ENCODE assay signal across 21 cellular contexts in genomic region chr1:244313346-244313745, GRCh38.
DNase-seq lines count a peak whose midpoint lies in the region; ATAC-seq, FAIRE-seq and TF ChIP-seq lines count a peak whose summit lies in the region.
"Had no signal": no experiment of that assay in that cellular context is flagged by ENCODE, and none has a peak within 500 bp of the region (broad histone marks: within the 10 kb centered on the region; RNA-seq: fewer than 3 reads in every experiment).

No MANE protein-coding gene starts in this region.

- intact Hi-C loops in kidney (cut with DNase I): no loop called here

- H3K36me3 ChIP-seq in lung (ENCODE audit: control insufficient read depth in 2 of 2, insufficient read depth in 2 of 2, low read length in 2 of 2) (no peaks in the 10 kb centered on the region), kidney (ENCODE audit: control insufficient read depth in 1 of 2, insufficient read depth in 2 of 2, low read length in 2 of 2) (no peaks in the 10 kb centered on the region)
- H3K36me3 ChIP-seq: BE2C had no signal

- H3K9me3 ChIP-seq in lung (ENCODE audit: control insufficient read depth in 2 of 2, insufficient read depth in 1 of 2, low read length in 1 of 2): no peaks in the 10 kb centered on the region
- H3K9me3 ChIP-seq in kidney (ENCODE audit: control insufficient read depth in 1 of 2, low read length in 2 of 2): no peaks in the 10 kb centered on the region
- H3K9me3 ChIP-seq: BE2C had no signal

- H3K27ac Mint-ChIP-seq in stimulated activated naive CD8-positive, alpha-beta T cell treated with anti-CD3 and anti-CD28 coated beads, Interleukin-15, amount 100 ng/mL, for 72 hours: peak overlapping the region; percentile 19 to 31
- H3K27ac Mint-ChIP-seq: CD4-positive, CD25-positive, alpha-beta regulatory T cell had no signal

- FAIRE-seq in kidney (lab: Jason Lieb, UNC): no peak
- FAIRE-seq: GM12878, GM19239, H54 had no signal

- H3K27ac ChIP-seq in lung (ENCODE audit: low read depth in 1 of 2, low read length in 1 of 2) (no peak overlapping the region), kidney (ENCODE audit: low read depth in 2 of 2, low read length in 2 of 2) (no peak overlapping the region)
- H3K27ac ChIP-seq: HL-60 had no signal

- H3K9ac ChIP-seq in kidney (ENCODE audit: low read length in 2 of 2): no peak overlapping the region

- no peaks in the 10 kb centered on the region for H3K4me1 Mint-ChIP-seq in stimulated activated naive CD8-positive, alpha-beta T cell treated with anti-CD3 and anti-CD28 coated beads, Interleukin-15, amount 100 ng/mL, for 72 hours
- H3K4me1 Mint-ChIP-seq: CD4-positive, CD25-positive, alpha-beta regulatory T cell had no signal

- ATAC-seq in stimulated activated naive CD8-positive, alpha-beta T cell treated with anti-CD3 and anti-CD28 coated beads, Interleukin-15, amount 100 ng/mL, for 72 hours: no peak
- no peak for ATAC-seq in stimulated activated naive CD8-positive, alpha-beta T cell treated with anti-CD3 and anti-CD28 coated beads, Interleukin-15, Interleukin-2, amounts not matched to agents 100 U/mL and 50 U/mL, for 24 hours
- no peak for ATAC-seq in lung (ENCODE audit: insufficient read depth, low FRiP score)
- ATAC-seq: GM12878 had no signal

- no peak for DNase-seq in stimulated activated naive CD8-positive, alpha-beta T cell treated with anti-CD3 and anti-CD28 coated beads, Interleukin-15, amount 100 ng/mL, for 72 hours
- no peak for DNase-seq in stimulated activated naive CD8-positive, alpha-beta T cell treated with anti-CD3 and anti-CD28 coated beads, Interleukin-15, Interleukin-2, amounts not matched to agents 100 U/mL and 50 U/mL, for 24 hours
- DNase-seq in fibroblast of mammary gland (ENCODE audit: low read depth) (peak; percentile 32), lung (ENCODE audit: low spot score) (peak; percentile 17), kidney (no peak)
- no peak for DNase-seq in stimulated activated naive CD4-positive, alpha-beta T cell (lab: John Stamatoyannopoulos, UW)
- DNase-seq in stimulated activated naive CD4-positive, alpha-beta T cell treated with Interleukin-2 at 50 U/mL for 16 hours (lab: John Stamatoyannopoulos, UW): no peak
- DNase-seq: BE2C; C1 segment of cervical spinal cord; CD4-positive, CD25-positive, alpha-beta regulatory T cell; CD8-positive, alpha-beta memory T cell; COR-L47; DMS 273 treated with DMSO at 0.1 percent for 48 hours; DMS53; DND-41; EL; HCEC 1CT had no signal

- no peaks in the 10 kb centered on the region for H3K27me3 ChIP-seq in lung (ENCODE audit: control insufficient read depth, insufficient read depth)
- H3K27me3 ChIP-seq: BE2C had no signal

- no peaks in the 10 kb centered on the region for H3K4me1 ChIP-seq in lung (ENCODE audit: control insufficient read depth in 2 of 2, insufficient read depth in 2 of 2, low read length in 2 of 2)
- H3K4me1 ChIP-seq in kidney (ENCODE audit: control insufficient read depth in 1 of 2, insufficient read depth in 1 of 2, low read depth in 1 of 2, low read length in 2 of 2): peaks cover 0 to 3% of the 10 kb centered on the region in 2 donors
- H3K4me1 ChIP-seq: BE2C had no signal

- no peak for TF ChIP-seq CTCF in fibroblast of mammary gland (conservative IDR thresholded peaks at IDR 0.05; ENCODE audit: control insufficient read depth, insufficient read depth, low read depth, low read length)
- no peak for TF ChIP-seq CTCF in lung (IDR thresholded peaks at IDR 0.05; ENCODE audit: control extremely low read depth, extremely low read depth)
- TF ChIP-seq CTCF in kidney (IDR thresholded peaks at IDR 0.05; ENCODE audit: borderline replicate concordance, extremely low read depth, insufficient read depth): no peak

- no peak overlapping the region for H3K4me3 Mint-ChIP-seq in stimulated activated naive CD8-positive, alpha-beta T cell treated with anti-CD3 and anti-CD28 coated beads, Interleukin-15, amount 100 ng/mL, for 72 hours
- H3K4me3 Mint-ChIP-seq: CD4-positive, CD25-positive, alpha-beta regulatory T cell; CD8-positive, alpha-beta memory T cell had no signal

- 82% methylated on average over 9 of the region's 9 CpGs for WGBS in lung, 2 donors

- peaks cover 0 to under 1% of the 10 kb centered on the region in 2 donors for H3K9me3 Mint-ChIP-seq in stimulated activated naive CD8-positive, alpha-beta T cell treated with anti-CD3 and anti-CD28 coated beads, Interleukin-15, amount 100 ng/mL, for 72 hours
- H3K9me3 Mint-ChIP-seq: CD8-positive, alpha-beta memory T cell had no signal

- no peak overlapping the region for H3K4me3 ChIP-seq in fibroblast of mammary gland (ENCODE audit: control insufficient read depth, low read depth, low read length)
- no peak overlapping the region for H3K4me3 ChIP-seq in lung
- H3K4me3 ChIP-seq in kidney (ENCODE audit: low read length in 2 of 2): no peak overlapping the region
- H3K4me3 ChIP-seq: GM12878 had no signal

- no peaks in the 10 kb centered on the region for H3K27me3 Mint-ChIP-seq in stimulated activated naive CD8-positive, alpha-beta T cell treated with anti-CD3 and anti-CD28 coated beads, Interleukin-15, amount 100 ng/mL, for 72 hours
- H3K27me3 Mint-ChIP-seq: CD4-positive, CD25-positive, alpha-beta regulatory T cell; CD8-positive, alpha-beta memory T cell had no signal

Comparison
In these comparisons a context has a peak if more than half of its experiments do, and no peak if none do; other contexts are left out.
1. DNase-seq: peak in fibroblast of mammary gland (single experiment) and lung (single experiment); none in stimulated activated naive CD8-positive, alpha-beta T cell treated with anti-CD3 and anti-CD28 coated beads, Interleukin-15, amount 100 ng/mL, for 72 hours (0 of 2), stimulated activated naive CD8-positive, alpha-beta T cell treated with anti-CD3 and anti-CD28 coated beads, Interleukin-15, Interleukin-2, amounts not matched to agents 100 U/mL and 50 U/mL, for 24 hours (single experiment), kidney (single experiment), stimulated activated naive CD4-positive, alpha-beta T cell (0 of 6) and stimulated activated naive CD4-positive, alpha-beta T cell treated with Interleukin-2 at 50 U/mL for 16 hours (single experiment).